Comparison of ENCODE assay signal across 8 cellular contexts in genomic region chr10:77887631-77888355, GRCh38. TPM values are rescaled to one million over a fixed set of nuclear protein-coding genes. Genes with fewer than 3 reads are reported as not detected.
DNase-seq lines count a peak whose midpoint lies in the region; ATAC-seq and TF ChIP-seq lines count a peak whose summit lies in the region.

No MANE protein-coding gene starts in this region.

- no peaks in the 10 kb centered on the region for H3K9me3 Mint-ChIP-seq in CD4-positive, alpha-beta memory T cell

- POLR2A ChIA-PET in CD4-positive, alpha-beta memory T cell (lab: Charles Lee; ENCODE audit: partially characterized antibody) = no interaction called here

- CTCF ChIA-PET in CD4-positive, alpha-beta memory T cell (lab: Charles Lee; ENCODE audit: partially characterized antibody) = no interaction called here

- H3K27ac Mint-ChIP-seq in CD4-positive, alpha-beta memory T cell = peak overlapping the region in 1 of 7 donors; percentile 48

- no peaks in the 10 kb centered on the region for H3K4me1 Mint-ChIP-seq in CD4-positive, alpha-beta memory T cell

- ATAC-seq in GM18870 (IDR thresholded peaks at IDR 0.05; ENCODE audit: unreplicated experiment) (no peak), GM18909 (IDR thresholded peaks at IDR 0.05; ENCODE audit: poor library complexity, unreplicated experiment) (no peak)

- TF ChIP-seq CTCF in spleen (IDR thresholded peaks at IDR 0.05 in 8 of 11, conservative IDR thresholded peaks at IDR 0.05 in 3 of 11) = no peak

- no peaks in the 10 kb centered on the region for H3K36me3 Mint-ChIP-seq in CD4-positive, alpha-beta memory T cell

- no peaks in the 10 kb centered on the region for H3K36me3 ChIP-seq in HUES64 (ENCODE audit: insufficient read depth, low read length)
- H3K36me3 ChIP-seq in spleen = no peaks in the 10 kb centered on the region
- no peaks in the 10 kb centered on the region for H3K36me3 ChIP-seq in CD4-positive, alpha-beta memory T cell (ENCODE audit: insufficient read depth, low read length)

- intact Hi-C loops in spleen (cut with DNase I; ENCODE audit: low total_unique reads) = no loop called here
- intact Hi-C loops in CD4-positive, alpha-beta memory T cell (cut with micrococcal nuclease) = no loop called here

- peaks cover 0 to 2% of the 10 kb centered on the region in 2 donors for H3K27me3 Mint-ChIP-seq in CD4-positive, alpha-beta memory T cell

- H3K9ac ChIP-seq in HUES64 (ENCODE audit: low read depth, low read length) = peak overlapping the region; percentile 53

- H3K9me3 ChIP-seq in HUES64 (ENCODE audit: insufficient read depth, low read depth, low read length) (no peaks in the 10 kb centered on the region), spleen (no peaks in the 10 kb centered on the region)
- no peaks in the 10 kb centered on the region for H3K9me3 ChIP-seq in CD4-positive, alpha-beta memory T cell (ENCODE audit: control insufficient read depth in 1 of 2, low read length in 2 of 2)

- WGBS in HUES64 = 21% methylated on average over 11 of the region's 11 CpGs
- WGBS in spleen, 5 donors = 53 to 73% (median 68%) methylated on average over 11 of the region's 11 CpGs

- peak in 3 of 61 donors; percentile 11 to 34 (median 12) for DNase-seq in caudate nucleus (lab: John Stamatoyannopoulos, UW)
- no peak for DNase-seq in spleen
- DNase-seq in activated effector memory CD4-positive, alpha-beta T cell treated with anti-CD3 and anti-CD28 coated beads, Interleukin-2, amount 50 U/mL, for 16 hours = no peak
- no peak for DNase-seq in CD4-positive, alpha-beta memory T cell

- no peak for TF ChIP-seq POLR2A in spleen (IDR thresholded peaks at IDR 0.05)

- H3K27me3 ChIP-seq in HUES64 (ENCODE audit: insufficient read depth, low read length) (no peaks in the 10 kb centered on the region), layer of hippocampus (ENCODE audit: control insufficient read depth, insufficient read depth, low read length) (no peaks in the 10 kb centered on the region), spleen (replicated peaks in 1 of 7) (no peaks in the 10 kb centered on the region)
- H3K27me3 ChIP-seq in CD4-positive, alpha-beta memory T cell (ENCODE audit: insufficient read depth, low read length) = no peaks in the 10 kb centered on the region

- peaks cover 56% of the 10 kb centered on the region for H3K4me1 ChIP-seq in HUES64 (ENCODE audit: insufficient read depth, low read length)
- H3K4me1 ChIP-seq in spleen = peaks cover 0 to 19% (median 10%) of the 10 kb centered on the region in 6 donors
- no peaks in the 10 kb centered on the region for H3K4me1 ChIP-seq in CD4-positive, alpha-beta memory T cell (ENCODE audit: insufficient read depth, low read length)

- H3K4me3 Mint-ChIP-seq in CD4-positive, alpha-beta memory T cell = no peak overlapping the region

- H3K4me3 ChIP-seq in HUES64 (ENCODE audit: low read length) (peak overlapping the region; percentile 1; the same call in 1 of the 2 replicates), spleen (peak overlapping the region in 2 of 8 donors; percentile 16 to 27)
- no peak overlapping the region for H3K4me3 ChIP-seq in CD4-positive, alpha-beta memory T cell (ENCODE audit: low read length in 2 of 2)

- H3K27ac ChIP-seq in HUES64 (ENCODE audit: low read depth, low read length) (peak overlapping the region; percentile 74), caudate nucleus (ENCODE audit: low read depth, low read length) (peak overlapping the region; percentile 71), layer of hippocampus (ENCODE audit: low read depth, low read length) (peak overlapping the region; percentile 84), spleen (peak overlapping the region in 5 of 8 donors; percentile 10 to 45 (median 14))
- no peak overlapping the region for H3K27ac ChIP-seq in CD4-positive, alpha-beta memory T cell (ENCODE audit: low read depth, low read length)

RNA-seq across cellular contexts. Expression of gene DLG5, which starts 38.8 kb away (rescaled TPM):
- 39.8 TPM for polyA plus RNA-seq in HUES64 (2013, experiment 1 of 2)
- 45.5 TPM for polyA plus RNA-seq in HUES64 (2013, experiment 2 of 2)
- 10 to 100 TPM in 4 of 7 donors, 1 to 10 TPM in 3; 6.7 to 14.4 (median 10.4) TPM for total RNA-seq in spleen
- 1 to 10 TPM; 2.0 to 2.4 (median 2.3) TPM for polyA plus RNA-seq in spleen
- 1 to 10 TPM; 2.7 to 3.2 TPM for total RNA-seq in CD4-positive, alpha-beta memory T cell
- polyA plus RNA-seq in CD4-positive, alpha-beta memory T cell = under 1 TPM in 1 of 2 donors, not detected in 1; 0.13 TPM
